Comparison of ENCODE assay signal across 2 cellular contexts in genomic region chr13:75585153-75585552, GRCh38.
TF ChIP-seq lines count a peak whose summit lies in the region.

No MANE protein-coding gene starts in this region.

TF ChIP-seq in HEK293, 187 proteins besides CTCF, POLR2A, EP300 and RAD21:
- no peak for TF ChIP-seq ZNF521 (tag by site-specific recombination; IDR thresholded peaks at IDR 0.05)
- peak; percentile 86; the same call in 1 of the 2 replicates for TF ChIP-seq TRIM28 (IDR thresholded peaks at IDR 0.05; ENCODE audit: borderline replicate concordance, low read length)
TF ChIP-seq in HEK293: peak in this region for 1.

TF ChIP-seq in GM12878, 131 proteins besides CTCF, POLR2A, EP300 and RAD21:
- TF ChIP-seq RELA (IDR thresholded peaks at IDR 0.05; ENCODE audit: borderline replicate concordance, partially characterized antibody) (no peak), CBX5 (IDR thresholded peaks at IDR 0.05; ENCODE audit: low read depth) (peak; percentile 73; the same call in 1 of the 2 replicates), TCF3 (IDR thresholded peaks at IDR 0.05; ENCODE audit: borderline replicate concordance, insufficient read depth, low read depth, low read length) (no peak), CHD1 (IDR thresholded peaks at IDR 0.05; ENCODE audit: low read depth, low read length) (no peak), LARP7 (IDR thresholded peaks at IDR 0.05) (no peak)
